In the genomic region with DNA sequence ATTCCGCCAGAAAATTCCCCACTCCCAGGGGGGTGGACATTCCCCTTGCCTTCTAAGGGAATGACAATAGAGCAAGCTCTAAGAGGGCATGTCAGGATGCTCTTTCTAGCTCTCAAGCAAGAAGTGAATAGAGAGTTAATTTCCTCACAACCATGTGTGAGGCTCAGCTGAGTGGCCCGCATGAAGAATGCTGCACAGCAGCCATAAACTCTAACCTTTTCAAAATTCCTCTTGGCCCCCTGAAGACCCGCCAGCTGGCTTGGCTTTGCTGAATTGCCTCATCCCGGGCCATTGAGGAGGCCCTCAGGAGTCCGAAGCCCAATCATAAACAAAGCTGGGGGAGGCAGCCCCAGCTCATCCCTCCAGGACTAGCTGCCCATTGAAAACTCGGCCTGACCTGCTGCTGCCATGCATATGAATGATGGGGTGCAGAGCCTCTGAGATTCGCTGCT, we compare ENCODE assay signal across 31 cellular contexts. TPM values are rescaled to one million over a fixed set of nuclear protein-coding genes. Genes with fewer than 3 reads are reported as not detected.
DNase-seq lines count a peak whose midpoint lies in the region; ATAC-seq and TF ChIP-seq lines count a peak whose summit lies in the region.
"Had no signal": no experiment of that assay in that cellular context is flagged by ENCODE, and none has a peak within 500 bp of the region (broad histone marks: within the 10 kb centered on the region; RNA-seq: fewer than 3 reads in every experiment).

No MANE protein-coding gene starts in this region.

- H3K36me3 Mint-ChIP-seq in activated CD4-positive, alpha-beta T cell treated with anti-CD3 and anti-CD28 coated beads, Interleukin-2, amount 10 ng/mL, durations not matched to agents 24 days and 14 days (ENCODE audit: low read depth): peaks cover 44% of the 10 kb centered on the region
- peaks cover 29% of the 10 kb centered on the region for H3K36me3 Mint-ChIP-seq in type B pancreatic cell
- H3K36me3 Mint-ChIP-seq: activated CD4-positive, alpha-beta memory T cell treated with anti-CD3 and anti-CD28 coated beads for 36 hours; activated naive CD4-positive, alpha-beta T cell treated with anti-CD3 and anti-CD28 coated beads, Interleukin-2, amount 50 U/mL, for 24 hours; CD4-positive, CD25-positive, alpha-beta regulatory T cell; natural killer cell treated with Interleukin-12 subunit alpha and Interleukin-12 subunit beta and Interleukin-15 and Interleukin-18, amount 100 ng/mL, for 72 hours; stimulated activated effector memory CD8-positive, alpha-beta T cell treated with anti-CD3 and anti-CD28 coated beads, Interleukin-12 subunit alpha, Interleukin-12 subunit beta, amount 100 ng/mL, for 72 hours had no signal

- peaks cover 42% of the 10 kb centered on the region for H3K4me1 Mint-ChIP-seq in activated CD4-positive, alpha-beta T cell treated with anti-CD3 and anti-CD28 coated beads, Interleukin-2, amount 10 ng/mL, durations not matched to agents 24 days and 14 days
- H3K4me1 Mint-ChIP-seq in type B pancreatic cell (ENCODE audit: unreplicated experiment): peaks cover 46% of the 10 kb centered on the region
- H3K4me1 Mint-ChIP-seq: CD4-positive, CD25-positive, alpha-beta regulatory T cell; stimulated activated effector memory CD8-positive, alpha-beta T cell treated with anti-CD3 and anti-CD28 coated beads, Interleukin-12 subunit alpha, Interleukin-12 subunit beta, amount 100 ng/mL, for 72 hours had no signal

- H3K27ac Mint-ChIP-seq in activated CD4-positive, alpha-beta T cell treated with anti-CD3 and anti-CD28 coated beads, Interleukin-2, amount 10 ng/mL, durations not matched to agents 24 days and 14 days: peak overlapping the region; percentile 19
- no peak overlapping the region for H3K27ac Mint-ChIP-seq in type B pancreatic cell
- H3K27ac Mint-ChIP-seq: activated B cell treated with CpG ODN at 0.5 μM for 24 hours; activated CD4-positive, alpha-beta memory T cell treated with anti-CD3 and anti-CD28 coated beads for 36 hours; CD4-positive, CD25-positive, alpha-beta regulatory T cell; natural killer cell treated with Interleukin-12 subunit alpha and Interleukin-12 subunit beta and Interleukin-15 and Interleukin-18, amount 100 ng/mL, for 72 hours; stimulated activated effector memory CD8-positive, alpha-beta T cell treated with anti-CD3 and anti-CD28 coated beads, Interleukin-12 subunit alpha, Interleukin-12 subunit beta, amount 100 ng/mL, for 72 hours had no signal

- no peak for TF ChIP-seq EP300 in esophagus muscularis mucosa (IDR thresholded peaks at IDR 0.05)

- H3K4me3 ChIP-seq in esophagus muscularis mucosa (no peak overlapping the region), muscle layer of colon (ENCODE audit: low read depth in 1 of 2, low read length in 2 of 2) (no peak overlapping the region)
- H3K4me3 ChIP-seq: colonic mucosa, esophagus squamous epithelium, hepatocyte, left lung, right atrium auricular region, testis, vagina had no signal

- TF ChIP-seq CTCF in esophagus muscularis mucosa (IDR thresholded peaks at IDR 0.05): no peak
- TF ChIP-seq CTCF in type B pancreatic cell (conservative IDR thresholded peaks at IDR 0.05): no peak
- no peak for TF ChIP-seq CTCF in GM20000 (IDR thresholded peaks at IDR 0.05; ENCODE audit: extremely low read depth, missing control alignments)

- H3K9ac ChIP-seq in muscle layer of colon (ENCODE audit: low read length): no peak overlapping the region
- H3K9ac ChIP-seq: KMS-11, parathyroid adenoma had no signal

- no peak for ATAC-seq in HG02759 (IDR thresholded peaks at IDR 0.05; ENCODE audit: unreplicated experiment)
- ATAC-seq in HG02798 (IDR thresholded peaks at IDR 0.05; ENCODE audit: poor library complexity, unreplicated experiment): no peak
- ATAC-seq: left lung; natural killer cell treated with Interleukin-12 subunit alpha and Interleukin-12 subunit beta and Interleukin-15 and Interleukin-18, amount 100 ng/mL, for 72 hours; stimulated activated effector memory CD8-positive, alpha-beta T cell treated with anti-CD3 and anti-CD28 coated beads, Interleukin-12 subunit alpha, Interleukin-12 subunit beta, amount 100 ng/mL, for 72 hours had no signal

- H3K27me3 ChIP-seq in esophagus muscularis mucosa (no peaks in the 10 kb centered on the region), muscle layer of colon (ENCODE audit: control insufficient read depth in 1 of 2, insufficient read depth in 2 of 2, low read length in 2 of 2) (no peaks in the 10 kb centered on the region)
- H3K27me3 ChIP-seq: colonic mucosa, esophagus squamous epithelium, hepatocyte, left lung, right atrium auricular region, testis, vagina had no signal

- H3K9me3 ChIP-seq in esophagus muscularis mucosa: no peaks in the 10 kb centered on the region
- H3K9me3 ChIP-seq in muscle layer of colon (ENCODE audit: low read length): no peaks in the 10 kb centered on the region
- H3K9me3 ChIP-seq: colonic mucosa, esophagus squamous epithelium, left lung, right atrium auricular region, testis, vagina had no signal

- no peak for TF ChIP-seq POLR2A in esophagus muscularis mucosa (IDR thresholded peaks at IDR 0.05; ENCODE audit: low read depth)

- 25% methylated on average over 5 of the region's 7 CpGs for WGBS in esophagus muscularis mucosa

- H3K4me3 Mint-ChIP-seq in activated CD4-positive, alpha-beta T cell treated with anti-CD3 and anti-CD28 coated beads, Interleukin-2, amount 10 ng/mL, durations not matched to agents 24 days and 14 days: no peak overlapping the region
- peak overlapping the region; percentile 20 for H3K4me3 Mint-ChIP-seq in type B pancreatic cell
- H3K4me3 Mint-ChIP-seq: activated B cell treated with CpG ODN at 0.5 μM for 24 hours; activated CD4-positive, alpha-beta memory T cell treated with anti-CD3 and anti-CD28 coated beads for 36 hours; activated naive CD4-positive, alpha-beta T cell treated with anti-CD3 and anti-CD28 coated beads, Interleukin-2, amount 50 U/mL, for 24 hours; CD4-positive, CD25-positive, alpha-beta regulatory T cell; natural killer cell treated with Interleukin-12 subunit alpha and Interleukin-12 subunit beta and Interleukin-15 and Interleukin-18, amount 100 ng/mL, for 72 hours; stimulated activated effector memory CD8-positive, alpha-beta T cell treated with anti-CD3 and anti-CD28 coated beads, Interleukin-12 subunit alpha, Interleukin-12 subunit beta, amount 100 ng/mL, for 72 hours had no signal

- intact Hi-C loops in activated CD4-positive, alpha-beta T cell treated with anti-CD3 and anti-CD28 coated beads, Interleukin-2, amount 10 ng/mL, durations not matched to agents 24 days and 14 days (cut with micrococcal nuclease): no loop called here
- intact Hi-C loops in esophagus muscularis mucosa (cut with DNase I): no loop called here

- H3K27ac ChIP-seq in esophagus muscularis mucosa (replicated peaks in 1 of 4) (peak overlapping the region; percentile 87 to 98 (median 93)), muscle layer of colon (ENCODE audit: low read depth, low read length) (peak overlapping the region; percentile 75)
- H3K27ac ChIP-seq: 22Rv1, colonic mucosa, KMS-11, left lung, parathyroid adenoma, right atrium auricular region, testis, vagina had no signal

- peaks cover 0 to 55% (median 34%) of the 10 kb centered on the region in 4 donors for H3K36me3 ChIP-seq in esophagus muscularis mucosa
- H3K36me3 ChIP-seq in muscle layer of colon (ENCODE audit: insufficient read depth, low read length): peaks cover 88% of the 10 kb centered on the region
- H3K36me3 ChIP-seq: colonic mucosa, right atrium auricular region had no signal

- H3K27me3 Mint-ChIP-seq in activated CD4-positive, alpha-beta T cell treated with anti-CD3 and anti-CD28 coated beads, Interleukin-2, amount 10 ng/mL, durations not matched to agents 24 days and 14 days: no peaks in the 10 kb centered on the region
- no peaks in the 10 kb centered on the region for H3K27me3 Mint-ChIP-seq in type B pancreatic cell
- H3K27me3 Mint-ChIP-seq: activated B cell treated with CpG ODN at 0.5 μM for 24 hours; activated naive CD4-positive, alpha-beta T cell treated with anti-CD3 and anti-CD28 coated beads, Interleukin-2, amount 50 U/mL, for 24 hours; CD4-positive, CD25-positive, alpha-beta regulatory T cell had no signal

- H3K9me3 Mint-ChIP-seq in activated CD4-positive, alpha-beta T cell treated with anti-CD3 and anti-CD28 coated beads, Interleukin-2, amount 10 ng/mL, durations not matched to agents 24 days and 14 days: no peaks in the 10 kb centered on the region
- no peaks in the 10 kb centered on the region for H3K9me3 Mint-ChIP-seq in type B pancreatic cell
- H3K9me3 Mint-ChIP-seq: activated B cell treated with CpG ODN at 0.5 μM for 24 hours; activated CD4-positive, alpha-beta memory T cell treated with anti-CD3 and anti-CD28 coated beads for 36 hours; activated naive CD4-positive, alpha-beta T cell treated with anti-CD3 and anti-CD28 coated beads, Interleukin-2, amount 50 U/mL, for 24 hours; CD4-positive, CD25-positive, alpha-beta regulatory T cell; natural killer cell treated with Interleukin-12 subunit alpha and Interleukin-12 subunit beta and Interleukin-15 and Interleukin-18, amount 100 ng/mL, for 72 hours; stimulated activated effector memory CD8-positive, alpha-beta T cell treated with anti-CD3 and anti-CD28 coated beads, Interleukin-12 subunit alpha, Interleukin-12 subunit beta, amount 100 ng/mL, for 72 hours had no signal

- no peak for DNase-seq in activated CD4-positive, alpha-beta T cell treated with anti-CD3 and anti-CD28 coated beads, Interleukin-2, amount 10 ng/mL, durations not matched to agents 24 days and 14 days
- no peak for DNase-seq in activated CD4-positive, alpha-beta T cell treated with anti-CD3 and anti-CD28 coated beads for 48 hours
- no peak for DNase-seq in esophagus muscularis mucosa (ENCODE audit: extremely low spot score)
- DNase-seq in type B pancreatic cell (ENCODE audit: extremely low spot score, unreplicated experiment): no peak
- DNase-seq in GM20000 (ENCODE audit: low spot score): no peak
- DNase-seq: activated B cell treated with CpG ODN at 0.5 μM for 24 hours; activated CD8-positive, alpha-beta memory T cell treated with anti-CD3 and anti-CD28 coated beads, Interleukin-2, amount 50 U/mL, for 4 hours; colonic mucosa; esophagus squamous epithelium; left lung; NCI-H2029 treated with DMSO at 0.1 percent for 48 hours; NCI-H2227 treated with DMSO at 0.1 percent for 48 hours; stimulated activated CD4-positive, alpha-beta T cell treated with anti-CD3 and anti-CD28 coated beads, Interleukin-12 subunit alpha, Interleukin-12 subunit beta, amount 100 ng/mL, for 4 hours; stimulated activated CD4-positive, alpha-beta T cell treated with anti-CD3 and anti-CD28 coated beads, Interleukin-4, amount 100 ng/mL, for 24 hours; SW 1271; T1000; testis had no signal

- H3K4me1 ChIP-seq in esophagus muscularis mucosa (peaks cover 5 to 100% (median 100%) of the 10 kb centered on the region in 4 donors), muscle layer of colon (ENCODE audit: insufficient read depth, low read length) (peaks cover 84% of the 10 kb centered on the region)
- H3K4me1 ChIP-seq: colonic mucosa, parathyroid adenoma, right atrium auricular region, testis had no signal

RNA-seq across cellular contexts. Expression of gene NRP2, which starts 38.2 kb away (rescaled TPM):
- total RNA-seq in activated CD4-positive, alpha-beta T cell treated with anti-CD3 and anti-CD28 coated beads, Interleukin-2, amount 10 ng/mL, durations not matched to agents 24 days and 14 days: 61.0 and 64.4 TPM in 2 replicates
- total RNA-seq in esophagus muscularis mucosa (100 to 1,000 TPM; 195 to 440 (median 314) TPM), type B pancreatic cell (ENCODE audit: low replicate concordance) (18.7 and 109 TPM in 2 replicates)
- total RNA-seq: CD4-positive, CD25-positive, alpha-beta regulatory T cell had no signal
